ENCODE assay signal across 9 cellular contexts in genomic region chr10:44962870-44963738, GRCh38. TPM values are rescaled to one million over a fixed set of nuclear protein-coding genes. Genes with fewer than 3 reads are reported as not detected.
DNase-seq lines count a peak whose midpoint lies in the region; ATAC-seq and TF ChIP-seq lines count a peak whose summit lies in the region.
"Had no signal": no experiment of that assay in that cellular context is flagged by ENCODE, and none has a peak within 500 bp of the region (broad histone marks: within the 10 kb centered on the region; RNA-seq: fewer than 3 reads in every experiment).

No MANE protein-coding gene starts in this region.

- no peaks in the 10 kb centered on the region for H3K36me3 Mint-ChIP-seq in activated naive CD4-positive, alpha-beta T cell treated with anti-CD3 and anti-CD28 coated beads, Interleukin-2, amount 10 ng/mL, durations not matched to agents 7 days and 5 days

- H3K4me3 ChIP-seq in adrenal gland (no peak overlapping the region), thoracic aorta (no peak overlapping the region)

- H3K27me3 ChIP-seq in adrenal gland (no peaks in the 10 kb centered on the region), layer of hippocampus (ENCODE audit: control insufficient read depth, insufficient read depth, low read length) (no peaks in the 10 kb centered on the region), thoracic aorta (replicated peaks; ENCODE audit: insufficient read depth) (no peaks in the 10 kb centered on the region)
- H3K27me3 ChIP-seq: neutrophil had no signal

- H3K27me3 Mint-ChIP-seq in activated naive CD4-positive, alpha-beta T cell treated with anti-CD3 and anti-CD28 coated beads, Interleukin-2, amount 10 ng/mL, durations not matched to agents 7 days and 5 days = peaks cover 13% of the 10 kb centered on the region

- intact Hi-C loops in adrenal gland (cut with DNase I) = no loop called here

- TF ChIP-seq CTCF in adrenal gland (IDR thresholded peaks at IDR 0.05) (peak in 2 of 6 experiments; percentile 19 to 21), thoracic aorta (IDR thresholded peaks at IDR 0.05) (peak; percentile 20)

- H3K27ac ChIP-seq in adrenal gland (peak overlapping the region in 3 of 5 donors; percentile 16 to 80 (median 41)), layer of hippocampus (ENCODE audit: low read depth, low read length) (peak overlapping the region; percentile 96), thoracic aorta (peak overlapping the region; percentile 70 to 78)
- H3K27ac ChIP-seq: neutrophil had no signal

- WGBS in adrenal gland, 4 donors = 78 to 83% (median 81%) methylated on average over 16 to 19 of the region's 19 CpGs

- ATAC-seq in thoracic aorta (ENCODE audit: insufficient number of reproducible peaks, low FRiP score, low read depth) = no peak

- H3K9me3 ChIP-seq in adrenal gland (replicated peaks in 1 of 3) (no peaks in the 10 kb centered on the region), thoracic aorta (no peaks in the 10 kb centered on the region)
- H3K9me3 ChIP-seq: neutrophil had no signal

- CTCF ChIA-PET in activated naive CD4-positive, alpha-beta T cell treated with anti-CD3 and anti-CD28 coated beads, Interleukin-2, amount 10 ng/mL, durations not matched to agents 7 days and 5 days (lab: Charles Lee) = interaction anchor here (1.0 to 2.2 kb wide), 3 partner anchors 10 to 30 kb away, joined by 3 to 11 read pairs (median 4); partner anchors contain the start of gene DEPP1

- no peaks in the 10 kb centered on the region for H3K9me3 Mint-ChIP-seq in activated naive CD4-positive, alpha-beta T cell treated with anti-CD3 and anti-CD28 coated beads, Interleukin-2, amount 10 ng/mL, durations not matched to agents 7 days and 5 days

- DNase-seq in NCI-H2171 treated with DMSO at 0.1 percent for 48 hours (lab: John Stamatoyannopoulos, UW) = peak; percentile 33
- DNase-seq in NCI-H2171 (lab: John Stamatoyannopoulos, UW) = no peak
- peak in 2 of 7 donors; percentile 16 to 45 for DNase-seq in adrenal gland
- no peak for DNase-seq in thoracic aorta (ENCODE audit: low spot score)
- DNase-seq in NCI-H146 treated with DMSO at 0.1 percent for 48 hours (lab: John Stamatoyannopoulos, UW; ENCODE audit: unreplicated experiment) = no peak
- no peak for DNase-seq in NCI-H2081 (lab: John Stamatoyannopoulos, UW)
- no peak for DNase-seq in activated naive CD4-positive, alpha-beta T cell treated with anti-CD3 and anti-CD28 coated beads, Interleukin-2, amount 10 ng/mL, durations not matched to agents 7 days and 5 days

- no peaks in the 10 kb centered on the region for H3K36me3 ChIP-seq in adrenal gland (replicated peaks in 1 of 2)
- H3K36me3 ChIP-seq in thoracic aorta = no peaks in the 10 kb centered on the region
- H3K36me3 ChIP-seq: neutrophil had no signal

- no peak overlapping the region for H3K4me3 Mint-ChIP-seq in activated naive CD4-positive, alpha-beta T cell treated with anti-CD3 and anti-CD28 coated beads, Interleukin-2, amount 10 ng/mL, durations not matched to agents 7 days and 5 days

- no peak for TF ChIP-seq POLR2A in adrenal gland (IDR thresholded peaks at IDR 0.05)

- H3K4me1 ChIP-seq in adrenal gland (replicated peaks in 1 of 2) = peaks cover 16 to 57% of the 10 kb centered on the region in 2 donors
- peaks cover 50 to 72% of the 10 kb centered on the region in 2 donors for H3K4me1 ChIP-seq in thoracic aorta (ENCODE audit: control insufficient read depth in 1 of 2, low read depth in 2 of 2)

- H3K4me1 Mint-ChIP-seq in activated naive CD4-positive, alpha-beta T cell treated with anti-CD3 and anti-CD28 coated beads, Interleukin-2, amount 10 ng/mL, durations not matched to agents 7 days and 5 days = peaks cover 25% of the 10 kb centered on the region

- H3K27ac Mint-ChIP-seq in activated naive CD4-positive, alpha-beta T cell treated with anti-CD3 and anti-CD28 coated beads, Interleukin-2, amount 10 ng/mL, durations not matched to agents 7 days and 5 days = no peak overlapping the region

RNA-seq across cellular contexts. Expression of gene RASSF4, which starts 3.5 kb away (rescaled TPM):
- total RNA-seq in adrenal gland (10 to 100 TPM in 7 of 8 donors, 1 to 10 TPM in 1; 6.6 to 38.8 (median 25.0) TPM), thoracic aorta (10 to 100 TPM; 48.5 to 68.5 TPM)
- polyA plus RNA-seq in adrenal gland = 10 to 100 TPM in 2 of 3 donors, 1 to 10 TPM in 1; 5.2 to 47.5 (median 38.3) TPM

RNA-seq across cellular contexts. Expression of gene DEPP1, which starts 15.5 kb away (rescaled TPM):
- total RNA-seq in adrenal gland (100 to 1,000 TPM in 4 of 8 donors, 10 to 100 TPM in 4; 13.2 to 179 (median 95.2) TPM), thoracic aorta (100 to 1,000 TPM; 473 to 661 TPM)
- polyA plus RNA-seq in adrenal gland = 10 to 100 TPM; 17.6 to 86.8 (median 18.2) TPM

RNA-seq across cellular contexts. Expression of gene ZNF22, which starts 37.6 kb away (rescaled TPM):
- total RNA-seq in adrenal gland (10 to 100 TPM in 7 of 8 donors, 1 to 10 TPM in 1; 8.0 to 17.3 (median 13.2) TPM), thoracic aorta (10 to 100 TPM; 16.6 to 20.7 TPM)
- 10 to 100 TPM; 10.9 to 21.3 (median 11.7) TPM for polyA plus RNA-seq in adrenal gland

RNA-seq across cellular contexts. Expression of gene TMEM72, which starts 52.0 kb away (rescaled TPM):
- total RNA-seq in adrenal gland (not detected), thoracic aorta (not detected)
- not detected for polyA plus RNA-seq in adrenal gland

Comparison
In these comparisons a context has a peak if more than half of its experiments do, and no peak if none do; other contexts are left out.
1. H3K27ac ChIP-seq: peak in every context shown above with its lines; median percentile 96 in layer of hippocampus; 74 in thoracic aorta; 41 in adrenal gland.